ENCODE assay signal across 30 cellular contexts in the genomic region with DNA sequence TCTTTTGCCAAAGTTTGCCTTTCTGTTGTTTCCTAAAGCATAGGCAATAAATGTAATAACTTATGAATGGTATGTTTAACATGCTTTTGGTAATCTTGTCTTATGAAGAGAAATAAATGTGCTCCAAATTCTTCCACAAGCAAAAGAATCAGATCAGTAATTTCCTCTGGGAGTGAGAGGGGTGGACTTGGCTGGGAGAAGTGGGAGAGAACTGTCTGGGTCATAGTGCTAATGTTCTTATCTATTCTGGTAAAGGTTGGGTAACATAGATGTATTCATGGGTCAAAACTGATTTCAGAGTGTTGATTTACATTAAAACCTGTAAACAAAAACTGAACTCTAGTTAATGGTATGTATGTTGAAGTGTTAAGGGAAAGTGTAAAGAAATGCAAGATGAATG.
"Had no signal": no experiment of that assay in that cellular context is flagged by ENCODE, and none has a peak within 500 bp of the region (broad histone marks: within the 10 kb centered on the region; RNA-seq: fewer than 3 reads in every experiment).

No MANE protein-coding gene starts in this region.

- ATAC-seq: activated CD4-positive, alpha-beta T cell treated with anti-CD3 and anti-CD28 coated beads for 36 hours; activated naive CD4-positive, alpha-beta T cell treated with anti-CD3 and anti-CD28 coated beads, Interleukin-2, amount 50 U/mL, for 72 hours; activated T-cell treated with anti-CD3 and anti-CD28 coated beads, Interleukin-2, amount 50 U/mL, for 72 hours; gastroesophageal sphincter; naive thymus-derived CD4-positive, alpha-beta T cell; stimulated activated memory B cell treated with anti-CD40 and anti-IgM and Interleukin-4, amounts not matched to agents 10 μg/mL and 1 μg/mL and 100 μg/mL, for 72 hours; stimulated activated naive CD8-positive, alpha-beta T cell treated with anti-CD3 and anti-CD28 coated beads, Interleukin-15, amount 100 ng/mL, for 72 hours had no signal

- H3K36me3 Mint-ChIP-seq: activated naive CD4-positive, alpha-beta T cell treated with anti-CD3 and anti-CD28 coated beads, Interleukin-2, amount 50 U/mL, for 72 hours; brain; stimulated activated memory B cell treated with anti-CD40 and anti-IgM and Interleukin-4, amounts not matched to agents 10 μg/mL and 1 μg/mL and 100 μg/mL, for 72 hours had no signal

- H3K27ac Mint-ChIP-seq: activated CD4-positive, alpha-beta T cell treated with anti-CD3 and anti-CD28 coated beads for 36 hours; activated naive CD4-positive, alpha-beta T cell treated with anti-CD3 and anti-CD28 coated beads, Interleukin-2, amount 50 U/mL, for 72 hours; activated T-cell treated with anti-CD3 and anti-CD28 coated beads, Interleukin-2, amount 50 U/mL, for 72 hours; brain; naive thymus-derived CD4-positive, alpha-beta T cell; stimulated activated memory B cell treated with anti-CD40 and anti-IgM and Interleukin-4, amounts not matched to agents 10 μg/mL and 1 μg/mL and 100 μg/mL, for 72 hours; stimulated activated naive CD8-positive, alpha-beta T cell treated with anti-CD3 and anti-CD28 coated beads, Interleukin-15, amount 100 ng/mL, for 72 hours; T-helper 2 cell treated with Interferon-gamma antibody and Interleukin-4, amounts not matched to agents 5 μg/mL and 100 μg/mL, for 36 hours had no signal

- H3K4me2 ChIP-seq: smooth muscle cell had no signal

- H3K4me1 ChIP-seq: gastroesophageal sphincter, left lung, pancreas, prostate gland, upper lobe of left lung, vagina had no signal

- H3K27ac ChIP-seq: cardiac muscle cell, gastroesophageal sphincter, left lung, pancreas, prostate gland, thyroid gland, upper lobe of left lung, vagina had no signal

- H3K27me3 ChIP-seq: cardiac muscle cell, gastroesophageal sphincter, pancreas, thyroid gland, upper lobe of left lung, vagina had no signal

- H3K4me3 Mint-ChIP-seq: activated CD4-positive, alpha-beta T cell treated with anti-CD3 and anti-CD28 coated beads for 36 hours; activated T-cell treated with anti-CD3 and anti-CD28 coated beads, Interleukin-2, amount 50 U/mL, for 72 hours; brain; naive thymus-derived CD4-positive, alpha-beta T cell; neural crest cell; stimulated activated memory B cell treated with anti-CD40 and anti-IgM and Interleukin-4, amounts not matched to agents 10 μg/mL and 1 μg/mL and 100 μg/mL, for 72 hours; stimulated activated naive CD8-positive, alpha-beta T cell treated with anti-CD3 and anti-CD28 coated beads, Interleukin-15, amount 100 ng/mL, for 72 hours; T-helper 2 cell treated with Interferon-gamma antibody and Interleukin-4, amounts not matched to agents 5 μg/mL and 100 μg/mL, for 36 hours had no signal

- H3K4me1 Mint-ChIP-seq: activated CD4-positive, alpha-beta T cell treated with anti-CD3 and anti-CD28 coated beads for 36 hours; naive thymus-derived CD4-positive, alpha-beta T cell; neural crest cell; stimulated activated memory B cell treated with anti-CD40 and anti-IgM and Interleukin-4, amounts not matched to agents 10 μg/mL and 1 μg/mL and 100 μg/mL, for 72 hours; stimulated activated naive CD8-positive, alpha-beta T cell treated with anti-CD3 and anti-CD28 coated beads, Interleukin-15, amount 100 ng/mL, for 72 hours had no signal

- H3K4me3 ChIP-seq: cardiac muscle cell, gastroesophageal sphincter, left lung, pancreas, prostate gland, smooth muscle cell, thyroid gland, upper lobe of left lung, vagina had no signal

- H3K9me3 Mint-ChIP-seq: activated naive CD4-positive, alpha-beta T cell treated with anti-CD3 and anti-CD28 coated beads, Interleukin-2, amount 50 U/mL, for 72 hours; activated T-cell treated with anti-CD3 and anti-CD28 coated beads, Interleukin-2, amount 50 U/mL, for 72 hours; neural crest cell; stimulated activated memory B cell treated with anti-CD40 and anti-IgM and Interleukin-4, amounts not matched to agents 10 μg/mL and 1 μg/mL and 100 μg/mL, for 72 hours; stimulated activated naive CD8-positive, alpha-beta T cell treated with anti-CD3 and anti-CD28 coated beads, Interleukin-15, amount 100 ng/mL, for 72 hours; T-helper 2 cell treated with Interferon-gamma antibody and Interleukin-4, amounts not matched to agents 5 μg/mL and 100 μg/mL, for 36 hours had no signal

- DNase-seq: activated CD4-positive, alpha-beta T cell treated with anti-CD3 and anti-CD28 coated beads for 36 hours; activated CD4-positive, CD25-positive, alpha-beta regulatory T cell; activated naive CD4-positive, alpha-beta T cell; activated T-cell treated with anti-CD3 and anti-CD28 coated beads for 4 hours; activated T-cell treated with anti-CD3 and anti-CD28 coated beads, Interleukin-2, amount 50 U/mL, for 72 hours; aorta; cortex of kidney; head of caudate nucleus; left lung; midbrain; naive thymus-derived CD4-positive, alpha-beta T cell; nucleus accumbens; pancreas; stimulated activated CD4-positive, alpha-beta T cell treated with anti-CD3 and anti-CD28 coated beads, Interleukin-1b, Interleukin-23, amount 100 ng/mL, for 48 hours; stimulated activated CD4-positive, alpha-beta T cell treated with anti-CD3 and anti-CD28 coated beads, Interleukin-4, amount 100 ng/mL, for 4 hours; stimulated activated CD8-positive, alpha-beta memory T cell treated with anti-CD3 and anti-CD28 coated beads, Interleukin-4, amount 100 ng/mL, for 48 hours; stimulated activated naive CD8-positive, alpha-beta T cell treated with anti-CD3 and anti-CD28 coated beads, Interleukin-15, amount 100 ng/mL, for 72 hours; T-helper 1 cell; thyroid gland; upper lobe of left lung had no signal

- H3K9me3 ChIP-seq: gastroesophageal sphincter, left lung, pancreas, prostate gland, thyroid gland, upper lobe of left lung, vagina had no signal

- H3K36me3 ChIP-seq: cardiac muscle cell, gastroesophageal sphincter, left lung, pancreas, prostate gland, thyroid gland, upper lobe of left lung, vagina had no signal

- H3K27me3 Mint-ChIP-seq: brain; stimulated activated memory B cell treated with anti-CD40 and anti-IgM and Interleukin-4, amounts not matched to agents 10 μg/mL and 1 μg/mL and 100 μg/mL, for 72 hours had no signal
